In genomic region chr9:78097541-78097940, GRCh38 we compare ENCODE assay signal across 16 cellular contexts.
DNase-seq lines count a peak whose midpoint lies in the region; ATAC-seq, FAIRE-seq and TF ChIP-seq lines count a peak whose summit lies in the region.
"Had no signal": no experiment of that assay in that cellular context is flagged by ENCODE, and none has a peak within 500 bp of the region (broad histone marks: within the 10 kb centered on the region; RNA-seq: fewer than 3 reads in every experiment).

No MANE protein-coding gene starts in this region.

- H3K36me3 Mint-ChIP-seq in immature natural killer cell, result no peaks in the 10 kb centered on the region

- no peak for TF ChIP-seq CTCF in choroid plexus epithelial cell (conservative IDR thresholded peaks at IDR 0.05; ENCODE audit: low read depth, low read length)

- no peak overlapping the region for H3K27ac Mint-ChIP-seq in immature natural killer cell

- H3K4me3 Mint-ChIP-seq in immature natural killer cell, result no peak overlapping the region

- no peak for TF ChIP-seq POLR2A in GM12891 (IDR thresholded peaks at IDR 0.05; ENCODE audit: low read depth, low read length)

- H3K4me1 Mint-ChIP-seq in immature natural killer cell, result peaks cover 21 to 28% of the 10 kb centered on the region in 2 donors

- no peak overlapping the region for H3K4me3 ChIP-seq in choroid plexus epithelial cell (ENCODE audit: low read depth, low read length)
- H3K4me3 ChIP-seq: hepatocyte, thyroid gland had no signal

- DNase-seq in GM12891 (ENCODE audit: insufficient read length, low spot score) (no peak), MV-4-11 (lab: John Stamatoyannopoulos, UW) (peak; percentile 99), choroid plexus epithelial cell (ENCODE audit: low read depth) (peak; percentile 2), pons (ENCODE audit: low spot score) (peak; percentile 93), immature natural killer cell (no peak)
- DNase-seq: activated naive CD4-positive, alpha-beta T cell treated with Interleukin-2 at 50 U/mL for 16 hours; central memory CD4-positive, alpha-beta T cell; NCI-H1048; occipital lobe; RPMI8226; T1000; thyroid gland had no signal

- H3K9me3 Mint-ChIP-seq in immature natural killer cell, result no peaks in the 10 kb centered on the region

- FAIRE-seq in GM12891 (lab: Jason Lieb, UNC), result no peak

- ATAC-seq in HG03045 (IDR thresholded peaks at IDR 0.05; ENCODE audit: unreplicated experiment) (no peak), GM18502 (IDR thresholded peaks at IDR 0.05; ENCODE audit: poor library complexity, unreplicated experiment) (no peak)
- ATAC-seq: esophagus mucosa had no signal

- peaks cover 0 to 4% (median 0%) of the 10 kb centered on the region in 3 donors for H3K27me3 Mint-ChIP-seq in immature natural killer cell (ENCODE audit: low read depth in 3 of 3)

TF ChIP-seq in GM12891, 5 proteins besides CTCF, POLR2A, EP300 and RAD21:
- TF ChIP-seq TAF1 (IDR thresholded peaks at IDR 0.05; ENCODE audit: low read depth, low read length) (no peak), SPI1 (IDR thresholded peaks at IDR 0.05; ENCODE audit: low read depth, low read length) (0 out of 2 replicates have a peak, but pooled peaks have one; percentile 16)

Comparison
In these comparisons a context has a peak if more than half of its experiments do, and no peak if none do; other contexts are left out.
1. DNase-seq: peak in MV-4-11 (single experiment), choroid plexus epithelial cell (single experiment) and pons (single experiment); none in GM12891 (single experiment) and immature natural killer cell (0 of 3).